Comparison of ENCODE assay signal across 20 cellular contexts in the genomic region with DNA sequence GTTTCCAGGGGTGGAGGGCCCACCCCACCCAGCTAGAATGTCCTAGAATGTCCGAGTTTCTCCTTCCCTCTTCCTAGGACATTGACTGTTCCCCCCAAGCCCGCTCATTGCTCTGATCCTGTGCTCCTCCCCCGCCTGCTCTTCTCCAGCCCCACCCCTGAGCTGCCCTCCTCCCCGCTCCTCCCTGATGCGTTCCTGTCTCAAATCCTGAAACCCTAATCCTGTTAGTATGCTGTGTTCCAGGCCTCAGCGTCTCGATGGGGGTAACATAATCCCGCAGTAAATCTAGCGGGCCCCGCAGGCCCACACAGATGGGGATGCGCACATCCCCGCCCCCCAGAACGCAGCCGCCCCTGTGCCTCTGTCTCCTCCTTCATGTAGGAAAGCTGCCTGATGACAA. TPM values are rescaled to one million over a fixed set of nuclear protein-coding genes. Genes with fewer than 3 reads are reported as not detected.
DNase-seq lines count a peak whose midpoint lies in the region; ATAC-seq, FAIRE-seq and TF ChIP-seq lines count a peak whose summit lies in the region.
"Had no signal": no experiment of that assay in that cellular context is flagged by ENCODE, and none has a peak within 500 bp of the region (broad histone marks: within the 10 kb centered on the region; RNA-seq: fewer than 3 reads in every experiment).

No MANE protein-coding gene starts in this region.

- H3K9me3 ChIP-seq in A549 (no peaks in the 10 kb centered on the region), ovary (no peaks in the 10 kb centered on the region)
- H3K9me3 ChIP-seq: right atrium auricular region had no signal

- H3K4me3 ChIP-seq in A549, result no peak overlapping the region
- no peak overlapping the region for H3K4me3 ChIP-seq in fibroblast of villous mesenchyme (ENCODE audit: low read depth, low read length)
- H3K4me3 ChIP-seq in ovary, result no peak overlapping the region
- H3K4me3 ChIP-seq: right atrium auricular region had no signal

- ATAC-seq in A549, result no peak
- no peak for ATAC-seq in HG03520 (IDR thresholded peaks at IDR 0.05; ENCODE audit: unreplicated experiment)
- ATAC-seq in GM21619 (IDR thresholded peaks at IDR 0.05; ENCODE audit: unreplicated experiment), result no peak
- ATAC-seq: activated T-cell treated with anti-CD3 and anti-CD28 coated beads, Interleukin-2, amount 50 U/mL, for 72 hours; stimulated activated effector memory CD8-positive, alpha-beta T cell treated with anti-CD3 and anti-CD28 coated beads, Interleukin-12 subunit alpha, Interleukin-12 subunit beta, amount 100 ng/mL, for 72 hours; T-helper 17 cell had no signal

- CTCF ChIA-PET in A549 (lab: Yijun Ruan, JAX), result interaction anchor here (0.9 to 3.5 kb wide), 5 partner anchors 9 to 214 kb away, joined by 3 to 14 read pairs (median 4); no protein-coding TSS in a partner anchor

- WGBS in A549 (ENCODE audit: missing lambda C conversion rate), result 94% methylated on average over 14 of the region's 14 CpGs
- 24 to 34% (median 31%) methylated on average over 14 of the region's 14 CpGs for WGBS in ovary, 3 donors

- no peak for FAIRE-seq in A549 (lab: Jason Lieb, UNC)
- FAIRE-seq: GM18507 had no signal

- POLR2A ChIA-PET in A549 (lab: Yijun Ruan, JAX), result no interaction called here

- H3K4me1 ChIP-seq in A549 (peaks cover 67% of the 10 kb centered on the region), ovary (ENCODE audit: insufficient read depth) (peaks cover 22% of the 10 kb centered on the region)

- no peak for TF ChIP-seq RAD21 in A549 (conservative IDR thresholded peaks at IDR 0.05 in 1 of 2, IDR thresholded peaks at IDR 0.05 in 1 of 2)

- H3K27me3 ChIP-seq in ovary, result no peaks in the 10 kb centered on the region
- H3K27me3 ChIP-seq: right atrium auricular region had no signal

- TF ChIP-seq POLR2A in A549 (IDR thresholded peaks at IDR 0.05; ENCODE audit: low read length), result no peak
- TF ChIP-seq POLR2A in ovary (IDR thresholded peaks at IDR 0.05), result no peak

- H3K4me2 ChIP-seq in A549, result peak overlapping the region; percentile 70

- TF ChIP-seq EP300 in A549 (IDR thresholded peaks at IDR 0.05), result no peak
- TF ChIP-seq EP300 in ovary (IDR thresholded peaks at IDR 0.05), result no peak

- DNase-seq in A549 (ENCODE audit: low read depth in 1 of 2, low spot score in 1 of 2), result no peak
- DNase-seq in NCI-H82 treated with DMSO at 0.1 percent for 48 hours (lab: John Stamatoyannopoulos, UW; ENCODE audit: unreplicated experiment), result peak; percentile 98
- peak; percentile 64 for DNase-seq in fibroblast of villous mesenchyme (ENCODE audit: low read depth)
- peak in 4 of 5 donors; percentile 56 to 68 (median 64) for DNase-seq in ovary
- no peak for DNase-seq in DMS 273 (lab: John Stamatoyannopoulos, UW; ENCODE audit: unreplicated experiment)
- DNase-seq in KG1 (lab: John Stamatoyannopoulos, UW), result no peak
- DNase-seq: 8988T; activated CD4-positive, alpha-beta T cell treated with anti-CD3 and anti-CD28 coated beads, Interleukin-2, amount 10 ng/mL, durations not matched to agents 24 days and 14 days; activated T-cell treated with anti-CD3 and anti-CD28 coated beads, Interleukin-2, amount 50 U/mL, for 72 hours; cortex of kidney; GOT3; NCI-H1436 treated with DMSO at 0.1 percent for 48 hours; RPMI8226; stimulated activated CD4-positive, alpha-beta T cell treated with anti-CD3 and anti-CD28 coated beads, Interleukin-4, amount 100 ng/mL, for 4 hours; T-helper 17 cell had no signal

- intact Hi-C loops in ovary (cut with DNase I), result loop anchor here in 2 of 4 donors (10.0 kb wide), 1 partner anchor 49 kb away; a partner anchor contains a TSS

- no peaks in the 10 kb centered on the region for H3K36me3 ChIP-seq in ovary
- H3K36me3 ChIP-seq: right atrium auricular region had no signal

- TF ChIP-seq CTCF in A549 (IDR thresholded peaks at IDR 0.05) (no peak), fibroblast of villous mesenchyme (IDR thresholded peaks at IDR 0.05; ENCODE audit: insufficient read depth, low read depth, low read length) (no peak), ovary (IDR thresholded peaks at IDR 0.05) (no peak)

- H3K27ac ChIP-seq in A549 (peak overlapping the region; percentile 90 to 91), ovary (peak overlapping the region; percentile 31 to 71)
- H3K27ac ChIP-seq: right atrium auricular region had no signal

TF ChIP-seq in A549, 52 proteins besides CTCF, POLR2A, EP300 and RAD21:
- TF ChIP-seq HOXB13 (CRISPR knock-in tag; IDR thresholded peaks at IDR 0.05; ENCODE audit: low read depth), result no peak
- no peak for TF ChIP-seq NPAS2 (CRISPR knock-in tag; IDR thresholded peaks at IDR 0.05; ENCODE audit: borderline replicate concordance)
- TF ChIP-seq, protein P1, sequence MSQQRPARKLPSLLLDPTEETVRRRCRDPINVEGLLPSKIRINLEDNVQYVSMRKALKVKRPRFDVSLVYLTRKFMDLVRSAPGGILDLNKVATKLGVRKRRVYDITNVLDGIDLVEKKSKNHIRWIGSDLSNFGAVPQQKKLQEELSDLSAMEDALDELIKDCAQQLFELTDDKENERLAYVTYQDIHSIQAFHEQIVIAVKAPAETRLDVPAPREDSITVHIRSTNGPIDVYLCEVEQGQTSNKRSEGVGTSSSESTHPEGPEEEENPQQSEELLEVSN (IDR thresholded peaks at IDR 0.05; ENCODE audit: borderline replicate concordance, low read depth), result no peak
- TF ChIP-seq GATA3 (IDR thresholded peaks at IDR 0.05; ENCODE audit: borderline replicate concordance), result no peak
- no peak for TF ChIP-seq SMC3 (IDR thresholded peaks at IDR 0.05)
- TF ChIP-seq, protein P2, sequence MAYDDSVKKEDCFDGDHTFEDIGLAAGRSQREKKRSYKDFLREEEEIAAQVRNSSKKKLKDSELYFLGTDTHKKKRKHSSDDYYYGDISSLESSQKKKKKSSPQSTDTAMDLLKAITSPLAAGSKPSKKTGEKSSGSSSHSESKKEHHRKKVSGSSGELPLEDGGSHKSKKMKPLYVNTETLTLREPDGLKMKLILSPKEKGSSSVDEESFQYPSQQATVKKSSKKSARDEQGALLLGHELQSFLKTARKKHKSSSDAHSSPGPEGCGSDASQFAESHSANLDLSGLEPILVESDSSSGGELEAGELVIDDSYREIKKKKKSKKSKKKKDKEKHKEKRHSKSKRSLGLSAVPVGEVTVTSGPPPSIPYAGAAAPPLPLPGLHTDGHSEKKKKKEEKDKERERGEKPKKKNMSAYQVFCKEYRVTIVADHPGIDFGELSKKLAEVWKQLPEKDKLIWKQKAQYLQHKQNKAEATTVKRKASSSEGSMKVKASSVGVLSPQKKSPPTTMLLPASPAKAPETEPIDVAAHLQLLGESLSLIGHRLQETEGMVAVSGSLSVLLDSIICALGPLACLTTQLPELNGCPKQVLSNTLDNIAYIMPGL (CRISPR knock-in tag; IDR thresholded peaks at IDR 0.05; ENCODE audit: borderline replicate concordance), result no peak
- no peak for TF ChIP-seq KDM5A (IDR thresholded peaks at IDR 0.05)
- TF ChIP-seq HEYL (CRISPR knock-in tag; IDR thresholded peaks at IDR 0.05), result no peak
- no peak for TF ChIP-seq ZNF302 (CRISPR knock-in tag; IDR thresholded peaks at IDR 0.05)
- no peak for TF ChIP-seq FOSL2 (IDR thresholded peaks at IDR 0.05)
- no peak for TF ChIP-seq FOSL2 (CRISPR knock-in tag; IDR thresholded peaks at IDR 0.05)
- TF ChIP-seq ESRRA (IDR thresholded peaks at IDR 0.05; ENCODE audit: borderline replicate concordance, low read length), result no peak
- no peak for TF ChIP-seq MAFK (IDR thresholded peaks at IDR 0.05; ENCODE audit: partially characterized antibody)
- no peak for TF ChIP-seq RCOR1 (IDR thresholded peaks at IDR 0.05; ENCODE audit: low read depth, low read length)
- no peak for TF ChIP-seq HDAC2 (IDR thresholded peaks at IDR 0.05)
- TF ChIP-seq KDM1A (IDR thresholded peaks at IDR 0.05; ENCODE audit: low read depth), result no peak
- TF ChIP-seq NFE2L2 (conservative IDR thresholded peaks at IDR 0.05; ENCODE audit: low read length), result no peak
- no peak for TF ChIP-seq FOXS1 (CRISPR knock-in tag; IDR thresholded peaks at IDR 0.05)
- TF ChIP-seq TP53 (CRISPR knock-in tag; IDR thresholded peaks at IDR 0.05), result no peak
- TF ChIP-seq ZC3H11A (IDR thresholded peaks at IDR 0.05), result no peak
- no peak for TF ChIP-seq CEBPB (IDR thresholded peaks at IDR 0.05)

RNA-seq across cellular contexts. Expression of a gene that starts 51.3 kb away (rescaled TPM):
- polyA plus RNA-seq in A549 (2011; rRNA removed) (144 and 154 TPM in 2 replicates), A549 (2017; fragmentation: RNase III; extraction: RNeasy Plus Mini Kit Qiagen cat#74134 plus additional on column Dnase treatment) (125 to 187 TPM (median 159 TPM) in 3 replicates), ovary (100 to 1,000 TPM in 1 of 2 donors, 10 to 100 TPM in 1; 72.7 to 111 TPM)
- polyA plus RNA-seq in A549 (2012; cell fraction: cytosol; rRNA removed), result 37.9 and 48.1 TPM in 2 replicates
- polyA plus RNA-seq in A549 (2012; cell fraction: nucleus; rRNA removed), result 111 and 112 TPM in 2 replicates
- polyA minus RNA-seq in A549 (2011; rRNA and poly(A)+ RNA removed), result 199 and 240 TPM in 2 replicates
- total RNA-seq in fibroblast of villous mesenchyme (117 and 120 TPM in 2 replicates), ovary (100 to 1,000 TPM in 5 of 7 donors, 10 to 100 TPM in 2; 47.9 to 143 (median 106) TPM)

Comparison
In these comparisons a context has a peak if more than half of its experiments do, and no peak if none do; other contexts are left out.
1. DNase-seq: peak in NCI-H82 treated with DMSO at 0.1 percent for 48 hours (single experiment), fibroblast of villous mesenchyme (single experiment) and ovary (4 of 5); none in A549 (0 of 2), DMS 273 (single experiment) and KG1 (single experiment).